ENCODE assay signal across 8 cellular contexts in the genomic region with DNA sequence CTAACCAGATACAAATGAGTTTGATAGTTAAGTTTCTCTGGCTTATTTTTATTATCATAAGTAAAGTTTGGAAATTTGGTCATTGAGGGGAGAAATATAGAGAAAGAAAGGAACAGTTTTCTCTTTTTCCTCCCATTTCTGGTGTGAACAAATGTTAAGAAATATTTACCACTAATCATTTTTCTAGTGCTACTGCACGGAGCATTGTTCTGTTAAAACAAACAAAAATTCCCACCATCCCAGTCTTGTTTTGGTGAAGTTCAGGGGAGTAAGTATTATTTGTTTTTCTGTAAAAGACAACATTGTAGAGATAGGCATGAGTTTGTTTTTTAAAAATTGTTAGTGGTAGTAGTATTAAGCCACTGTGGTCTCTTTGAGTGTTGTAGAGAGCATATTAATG.
DNase-seq lines count a peak whose midpoint lies in the region; ATAC-seq, FAIRE-seq and TF ChIP-seq lines count a peak whose summit lies in the region.

No MANE protein-coding gene starts in this region.

- H3K36me3 Mint-ChIP-seq in CD4-positive, alpha-beta T cell (ENCODE audit: low read depth): no peaks in the 10 kb centered on the region

- H3K4me3 ChIP-seq in ACC112 (ENCODE audit: low read depth, low read length) (peak overlapping the region; percentile 78), PC-9 (no peak overlapping the region), fibroblast of lung (replicated peaks in 1 of 4; ENCODE audit: control extremely low read depth in 1 of 4, insufficient read depth in 1 of 4, low read depth in 3 of 4, low read length in 4 of 4) (peak overlapping the region; percentile 13 to 83 (median 44)), pancreas (peak overlapping the region in 3 of 4 donors; percentile 10 to 35 (median 27))

- H3K9ac ChIP-seq in fibroblast of lung (ENCODE audit: insufficient read depth, low read length): peak overlapping the region; percentile 48

- POLR2A ChIA-PET in PC-9 (lab: Charles Lee; ENCODE audit: unreplicated experiment): interaction anchor here (0.5 kb wide), 1 partner anchor 20 kb away, joined by 3 read pairs; no protein-coding TSS in a partner anchor
- POLR2A ChIA-PET in CD4-positive, alpha-beta T cell (lab: Charles Lee): no interaction called here

- H3K27ac ChIP-seq in ACC112 (ENCODE audit: low read depth, low read length) (peak overlapping the region; percentile 94), PC-9 (0 out of 2 replicates have a peak overlapping the region, but pooled peaks have one; percentile 4), fibroblast of lung (ENCODE audit: insufficient read depth, low read length) (peak overlapping the region; percentile 30), pancreas (peak overlapping the region; percentile 46 to 68 (median 60))
- no peak overlapping the region for H3K27ac ChIP-seq in CD4-positive, alpha-beta T cell (ENCODE audit: low read depth, low read length)

- TF ChIP-seq CTCF in PC-9 (conservative IDR thresholded peaks at IDR 0.05): no peak
- TF ChIP-seq CTCF in fibroblast of lung (conservative IDR thresholded peaks at IDR 0.05 in 1 of 2, IDR thresholded peaks at IDR 0.05 in 1 of 2; ENCODE audit: low read depth in 1 of 2, low read length in 2 of 2): no peak
- no peak for TF ChIP-seq CTCF in pancreas (IDR thresholded peaks at IDR 0.05)
- no peak for TF ChIP-seq CTCF in CD4-positive, alpha-beta T cell (IDR thresholded peaks at IDR 0.05)

- peaks cover 25% of the 10 kb centered on the region for H3K4me1 ChIP-seq in ACC112 (ENCODE audit: control insufficient read depth, insufficient read depth, low read length, unreplicated experiment)
- peaks cover 11% of the 10 kb centered on the region; the same call in 1 of the 2 replicates for H3K4me1 ChIP-seq in PC-9 (replicated peaks; ENCODE audit: insufficient read depth)
- peaks cover 5% of the 10 kb centered on the region for H3K4me1 ChIP-seq in fibroblast of lung (ENCODE audit: control insufficient read depth, extremely low read depth, insufficient read depth, low read length)
- peaks cover 30 to 49% (median 46%) of the 10 kb centered on the region in 3 donors for H3K4me1 ChIP-seq in pancreas

- H3K4me2 ChIP-seq in PC-9 (peak overlapping the region; percentile 19; the same call in 1 of the 2 replicates), fibroblast of lung (ENCODE audit: extremely low read depth, insufficient read depth, low read length) (peak overlapping the region; percentile 33)

- no peaks in the 10 kb centered on the region; the same call in 1 of the 2 replicates for H4K20me1 ChIP-seq in PC-9 (ENCODE audit: insufficient read depth)
- H4K20me1 ChIP-seq in fibroblast of lung (ENCODE audit: control insufficient read depth, extremely low read depth, insufficient read depth, low read length): no peaks in the 10 kb centered on the region

- H3K27me3 Mint-ChIP-seq in CD4-positive, alpha-beta T cell: peaks cover 20% of the 10 kb centered on the region

- H3K27me3 ChIP-seq in ACC112 (ENCODE audit: insufficient read depth, low read length) (no peaks in the 10 kb centered on the region), PC-9 (ENCODE audit: insufficient read depth, low read depth) (no peaks in the 10 kb centered on the region), fibroblast of lung (ENCODE audit: control insufficient read depth, insufficient read depth, low read length) (no peaks in the 10 kb centered on the region), pancreas (no peaks in the 10 kb centered on the region)
- no peaks in the 10 kb centered on the region for H3K27me3 ChIP-seq in CD4-positive, alpha-beta T cell (ENCODE audit: control insufficient read depth, insufficient read depth, low read length)

- ATAC-seq in pancreas (peak in 2 of 4 donors; percentile 1 to 2), HG02973 (IDR thresholded peaks at IDR 0.05; ENCODE audit: unreplicated experiment) (no peak), GM21515 (IDR thresholded peaks at IDR 0.05; ENCODE audit: unreplicated experiment) (no peak)
- no peak for ATAC-seq in CD4-positive, alpha-beta T cell (ENCODE audit: poor library complexity)

- 0 to 2% methylated on average over 1 of the region's 1 CpG for WGBS in pancreas, 2 donors

- no peak overlapping the region for H3K4me3 Mint-ChIP-seq in CD4-positive, alpha-beta T cell

- CTCF ChIA-PET in PC-9 (lab: Charles Lee): interaction anchor here (1.1 kb wide), 1 partner anchor 33 kb away, joined by 4 read pairs; no protein-coding TSS in a partner anchor
- CTCF ChIA-PET in CD4-positive, alpha-beta T cell (lab: Charles Lee): no interaction called here

- no TSS peak for BruUV-seq in PC-9 (replicated peaks; lab: Mats Ljungman, UMichigan)

- intact Hi-C loops in PC-9 (cut with micrococcal nuclease; ENCODE audit: unreplicated experiment): no loop called here
- intact Hi-C loops in pancreas (cut with DNase I): no loop called here
- intact Hi-C loops in CD4-positive, alpha-beta T cell (cut with DNase I, micrococcal nuclease): no loop called here

- H3K9me3 ChIP-seq in PC-9 (ENCODE audit: insufficient read depth, low read depth) (no peaks in the 10 kb centered on the region), fibroblast of lung (ENCODE audit: control insufficient read depth, insufficient read depth, low read depth, low read length) (no peaks in the 10 kb centered on the region), pancreas (no peaks in the 10 kb centered on the region)
- no peaks in the 10 kb centered on the region for H3K9me3 ChIP-seq in CD4-positive, alpha-beta T cell (ENCODE audit: control insufficient read depth, low read length)

- H2AFZ ChIP-seq in ACC112 (ENCODE audit: low read length, unreplicated experiment) (peak overlapping the region; percentile 6), PC-9 (no peak overlapping the region), fibroblast of lung (ENCODE audit: low read length) (no peak overlapping the region)

- H3K4me1 Mint-ChIP-seq in CD4-positive, alpha-beta T cell (ENCODE audit: low read depth): peaks cover 19% of the 10 kb centered on the region

- no peaks in the 10 kb centered on the region for H3K9me3 Mint-ChIP-seq in CD4-positive, alpha-beta T cell

- H3K36me3 ChIP-seq in ACC112 (ENCODE audit: insufficient read depth, low read length) (no peaks in the 10 kb centered on the region), PC-9 (ENCODE audit: low read depth) (no peaks in the 10 kb centered on the region), fibroblast of lung (ENCODE audit: control insufficient read depth, insufficient read depth, low read length) (no peaks in the 10 kb centered on the region), pancreas (no peaks in the 10 kb centered on the region)

- no peaks in the 10 kb centered on the region for H3K9me2 ChIP-seq in PC-9 (ENCODE audit: insufficient read depth)

- DNase-seq in PC-9 (no peak), fibroblast of lung (ENCODE audit: low read depth in 2 of 2) (no peak), pancreas (no peak)
- no peak for DNase-seq in CD4-positive, alpha-beta T cell
- no peak for DNase-seq in stimulated activated CD4-positive, alpha-beta T cell treated with anti-CD3 and anti-CD28 coated beads, Interleukin-12 subunit alpha, Interleukin-12 subunit beta, amount 100 ng/mL, for 4 hours

- H3K79me2 ChIP-seq in ACC112 (ENCODE audit: control insufficient read depth, insufficient read depth, low read length, unreplicated experiment) (peaks cover 49% of the 10 kb centered on the region), PC-9 (ENCODE audit: low read depth) (no peaks in the 10 kb centered on the region; the same call in 1 of the 2 replicates), fibroblast of lung (ENCODE audit: control insufficient read depth, insufficient read depth, low read length) (peaks cover 4% of the 10 kb centered on the region)

- H3F3A ChIP-seq in PC-9 (ENCODE audit: insufficient read depth, low read depth): peaks cover 13% of the 10 kb centered on the region; the same call in 1 of the 2 replicates

- FAIRE-seq in pancreas (lab: Jason Lieb, UNC): no peak

- H3K27ac Mint-ChIP-seq in CD4-positive, alpha-beta T cell: no peak overlapping the region
